In genomic region chr1:39576016-39576657, GRCh38 we compare ENCODE assay signal across 8 cellular contexts. TPM values are rescaled to one million over a fixed set of nuclear protein-coding genes. Genes with fewer than 3 reads are reported as not detected.
DNase-seq lines count a peak whose midpoint lies in the region; ATAC-seq and TF ChIP-seq lines count a peak whose summit lies in the region.

No MANE protein-coding gene starts in this region.

- H3K27me3 Mint-ChIP-seq in brain (peaks cover 4% of the 10 kb centered on the region), immature natural killer cell (ENCODE audit: low read depth in 3 of 3) (peaks cover 0 to 7% (median 6%) of the 10 kb centered on the region in 3 donors)

- peak overlapping the region; percentile 92 to 95 (median 94) for H3K4me3 Mint-ChIP-seq in brain
- peak overlapping the region; percentile 86 to 94 (median 91) for H3K4me3 Mint-ChIP-seq in immature natural killer cell

- peak; percentile 44 for ATAC-seq in HG03066 (IDR thresholded peaks at IDR 0.05; ENCODE audit: low read depth, unreplicated experiment)

- peak; percentile 27 for DNase-seq in stimulated activated CD4-positive, alpha-beta T cell treated with anti-CD3 and anti-CD28 coated beads, Interleukin-12 subunit alpha, Interleukin-12 subunit beta, amount 100 ng/mL, for 4 hours
- no peak for DNase-seq in stimulated activated CD4-positive, alpha-beta T cell treated with anti-CD3 and anti-CD28 coated beads, Interleukin-1b, Interleukin-23, amount 100 ng/mL, for 48 hours
- peak; percentile 43 to 58 for DNase-seq in SJCRH30
- DNase-seq in immature natural killer cell = peak; percentile 48 to 55 (median 49)
- DNase-seq in stimulated activated CD4-positive, alpha-beta T cell treated with anti-CD3 and anti-CD28 coated beads, Interleukin-15, amount 100 ng/mL, for 1 hour (ENCODE audit: low read depth in 1 of 2, low spot score in 1 of 2) = peak; percentile 4 to 24
- DNase-seq in NCI-H2171 treated with DMSO at 0.1 percent for 48 hours (lab: John Stamatoyannopoulos, UW) = no peak

- H3K36me3 Mint-ChIP-seq in brain (peaks cover 39% of the 10 kb centered on the region), immature natural killer cell (peaks cover 0 to 12% (median 10%) of the 10 kb centered on the region in 3 donors)

- H3K36me3 ChIP-seq in SJCRH30 = peaks cover 48% of the 10 kb centered on the region

- peak overlapping the region; percentile 95 for H3K4me3 ChIP-seq in SJCRH30

- no peaks in the 10 kb centered on the region for H3K9me3 ChIP-seq in SJCRH30 (replicated peaks)

- H3K27me3 ChIP-seq in SJCRH30 = no peaks in the 10 kb centered on the region

- no peaks in the 10 kb centered on the region for H3K9me3 Mint-ChIP-seq in brain
- no peaks in the 10 kb centered on the region for H3K9me3 Mint-ChIP-seq in immature natural killer cell

- peaks cover 17% of the 10 kb centered on the region for H3K4me1 ChIP-seq in SJCRH30

- H3K4me1 Mint-ChIP-seq in brain (peaks cover 43% of the 10 kb centered on the region), immature natural killer cell (peaks cover 33 to 46% of the 10 kb centered on the region in 2 donors)

- H3K27ac ChIP-seq in SJCRH30 = peak overlapping the region; percentile 78

- H3K27ac Mint-ChIP-seq in brain (peak overlapping the region; percentile 84 to 96 (median 94)), immature natural killer cell (peak overlapping the region; percentile 64 to 94 (median 90))

- TF ChIP-seq CTCF in brain (conservative IDR thresholded peaks at IDR 0.05) = no peak

RNA-seq across cellular contexts. Expression of gene PABPC4, which starts 0.5 kb away (rescaled TPM):
- 254 and 270 TPM in 2 replicates for total RNA-seq in SJCRH30 (2014; rRNA removed; shearing (Covaris generic))
- 71.3 TPM for polyA plus RNA-seq in brain (ENCODE audit: insufficient read depth, low read depth, low replicate concordance)
- polyA plus RNA-seq in immature natural killer cell = 10 to 100 TPM in 1 of 3 donors, 1 to 10 TPM in 2; 3.6 to 15.3 (median 8.0) TPM

Comparison
In these comparisons a context has a peak if more than half of its experiments do, and no peak if none do; other contexts are left out.
1. DNase-seq: peak in stimulated activated CD4-positive, alpha-beta T cell treated with anti-CD3 and anti-CD28 coated beads, Interleukin-12 subunit alpha, Interleukin-12 subunit beta, amount 100 ng/mL, for 4 hours (single experiment), SJCRH30 (2 of 2), immature natural killer cell (3 of 3) and stimulated activated CD4-positive, alpha-beta T cell treated with anti-CD3 and anti-CD28 coated beads, Interleukin-15, amount 100 ng/mL, for 1 hour (2 of 2); none in stimulated activated CD4-positive, alpha-beta T cell treated with anti-CD3 and anti-CD28 coated beads, Interleukin-1b, Interleukin-23, amount 100 ng/mL, for 48 hours (single experiment) and NCI-H2171 treated with DMSO at 0.1 percent for 48 hours (single experiment).